1 cellular context compared by ENCODE assay signal in the genomic region with DNA sequence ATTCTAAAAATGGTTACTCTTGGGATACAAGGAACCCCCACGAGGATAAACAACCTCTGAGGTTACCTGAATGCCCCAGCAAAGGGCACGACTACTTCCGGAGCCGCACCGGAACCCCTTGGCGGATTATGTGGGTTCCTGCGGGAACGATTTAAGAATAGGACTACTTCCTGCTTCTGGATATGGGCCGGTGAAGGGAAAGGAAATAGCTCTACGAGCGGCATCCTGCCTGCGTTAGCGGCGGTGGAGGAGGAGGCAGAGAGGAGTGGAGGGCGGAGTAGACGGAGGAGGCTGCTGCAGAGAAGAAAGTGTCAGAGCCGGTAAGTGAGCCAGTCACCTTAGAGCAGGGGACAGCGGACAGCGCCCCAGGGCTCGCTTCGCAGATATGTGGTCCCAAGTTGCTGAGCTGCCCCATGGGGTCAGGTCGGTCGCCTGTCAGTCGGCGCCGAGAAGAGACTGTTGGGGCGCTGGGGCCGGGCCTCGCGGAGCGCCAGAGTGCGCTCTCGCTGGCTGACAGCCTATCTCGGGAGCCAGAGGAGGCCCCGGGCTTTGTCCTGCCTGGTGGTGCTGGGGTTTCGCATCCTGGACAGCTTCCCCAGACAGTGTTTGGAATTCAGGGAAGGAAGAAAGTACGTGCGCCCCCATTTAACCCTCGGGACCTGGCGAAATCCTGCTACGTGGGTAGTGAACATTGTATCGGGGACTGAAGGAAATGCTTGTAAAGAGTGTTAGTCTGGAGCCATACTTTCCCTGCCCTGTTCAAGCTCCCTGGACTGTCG.
A peak's percentile ranks its signal among the peaks of the same experiment; 100 is the strongest.
TF ChIP-seq lines count a peak whose summit lies in the region.

A gene with protein sequence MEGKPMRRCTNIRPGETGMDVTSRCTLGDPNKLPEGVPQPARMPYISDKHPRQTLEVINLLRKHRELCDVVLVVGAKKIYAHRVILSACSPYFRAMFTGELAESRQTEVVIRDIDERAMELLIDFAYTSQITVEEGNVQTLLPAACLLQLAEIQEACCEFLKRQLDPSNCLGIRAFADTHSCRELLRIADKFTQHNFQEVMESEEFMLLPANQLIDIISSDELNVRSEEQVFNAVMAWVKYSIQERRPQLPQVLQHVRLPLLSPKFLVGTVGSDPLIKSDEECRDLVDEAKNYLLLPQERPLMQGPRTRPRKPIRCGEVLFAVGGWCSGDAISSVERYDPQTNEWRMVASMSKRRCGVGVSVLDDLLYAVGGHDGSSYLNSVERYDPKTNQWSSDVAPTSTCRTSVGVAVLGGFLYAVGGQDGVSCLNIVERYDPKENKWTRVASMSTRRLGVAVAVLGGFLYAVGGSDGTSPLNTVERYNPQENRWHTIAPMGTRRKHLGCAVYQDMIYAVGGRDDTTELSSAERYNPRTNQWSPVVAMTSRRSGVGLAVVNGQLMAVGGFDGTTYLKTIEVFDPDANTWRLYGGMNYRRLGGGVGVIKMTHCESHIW (plus strand): TSS at position 223 of the 779 bp plus-strand sequence. CDS start 1,063 bp downstream, outside the sequence.

TF ChIP-seq in HepG2, 621 proteins besides CTCF, POLR2A, EP300 and RAD21 (continued from another document and continues in another):
- TF ChIP-seq, protein P1, sequence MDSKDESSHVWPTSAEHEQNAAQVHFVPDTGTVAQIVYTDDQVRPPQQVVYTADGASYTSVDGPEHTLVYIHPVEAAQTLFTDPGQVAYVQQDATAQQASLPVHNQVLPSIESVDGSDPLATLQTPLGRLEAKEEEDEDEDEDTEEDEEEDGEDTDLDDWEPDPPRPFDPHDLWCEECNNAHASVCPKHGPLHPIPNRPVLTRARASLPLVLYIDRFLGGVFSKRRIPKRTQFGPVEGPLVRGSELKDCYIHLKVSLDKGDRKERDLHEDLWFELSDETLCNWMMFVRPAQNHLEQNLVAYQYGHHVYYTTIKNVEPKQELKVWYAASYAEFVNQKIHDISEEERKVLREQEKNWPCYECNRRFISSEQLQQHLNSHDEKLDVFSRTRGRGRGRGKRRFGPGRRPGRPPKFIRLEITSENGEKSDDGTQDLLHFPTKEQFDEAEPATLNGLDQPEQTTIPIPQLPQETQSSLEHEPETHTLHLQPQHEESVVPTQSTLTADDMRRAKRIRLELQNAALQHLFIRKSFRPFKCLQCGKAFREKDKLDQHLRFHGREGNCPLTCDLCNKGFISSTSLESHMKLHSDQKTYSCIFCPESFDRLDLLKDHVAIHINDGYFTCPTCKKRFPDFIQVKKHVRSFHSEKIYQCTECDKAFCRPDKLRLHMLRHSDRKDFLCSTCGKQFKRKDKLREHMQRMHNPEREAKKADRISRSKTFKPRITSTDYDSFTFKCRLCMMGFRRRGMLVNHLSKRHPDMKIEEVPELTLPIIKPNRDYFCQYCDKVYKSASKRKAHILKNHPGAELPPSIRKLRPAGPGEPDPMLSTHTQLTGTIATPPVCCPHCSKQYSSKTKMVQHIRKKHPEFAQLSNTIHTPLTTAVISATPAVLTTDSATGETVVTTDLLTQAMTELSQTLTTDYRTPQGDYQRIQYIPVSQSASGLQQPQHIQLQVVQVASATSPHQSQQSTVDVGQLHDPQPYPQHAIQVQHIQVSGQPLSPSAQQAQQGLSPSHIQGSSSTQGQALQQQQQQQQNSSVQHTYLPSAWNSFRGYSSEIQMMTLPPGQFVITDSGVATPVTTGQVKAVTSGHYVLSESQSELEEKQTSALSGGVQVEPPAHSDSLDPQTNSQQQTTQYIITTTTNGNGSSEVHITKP (CRISPR knock-in tag; IDR thresholded peaks at IDR 0.05; ENCODE audit: low read depth): peak; percentile 69; the same call in 1 of the 2 replicates
- TF ChIP-seq, protein P2, sequence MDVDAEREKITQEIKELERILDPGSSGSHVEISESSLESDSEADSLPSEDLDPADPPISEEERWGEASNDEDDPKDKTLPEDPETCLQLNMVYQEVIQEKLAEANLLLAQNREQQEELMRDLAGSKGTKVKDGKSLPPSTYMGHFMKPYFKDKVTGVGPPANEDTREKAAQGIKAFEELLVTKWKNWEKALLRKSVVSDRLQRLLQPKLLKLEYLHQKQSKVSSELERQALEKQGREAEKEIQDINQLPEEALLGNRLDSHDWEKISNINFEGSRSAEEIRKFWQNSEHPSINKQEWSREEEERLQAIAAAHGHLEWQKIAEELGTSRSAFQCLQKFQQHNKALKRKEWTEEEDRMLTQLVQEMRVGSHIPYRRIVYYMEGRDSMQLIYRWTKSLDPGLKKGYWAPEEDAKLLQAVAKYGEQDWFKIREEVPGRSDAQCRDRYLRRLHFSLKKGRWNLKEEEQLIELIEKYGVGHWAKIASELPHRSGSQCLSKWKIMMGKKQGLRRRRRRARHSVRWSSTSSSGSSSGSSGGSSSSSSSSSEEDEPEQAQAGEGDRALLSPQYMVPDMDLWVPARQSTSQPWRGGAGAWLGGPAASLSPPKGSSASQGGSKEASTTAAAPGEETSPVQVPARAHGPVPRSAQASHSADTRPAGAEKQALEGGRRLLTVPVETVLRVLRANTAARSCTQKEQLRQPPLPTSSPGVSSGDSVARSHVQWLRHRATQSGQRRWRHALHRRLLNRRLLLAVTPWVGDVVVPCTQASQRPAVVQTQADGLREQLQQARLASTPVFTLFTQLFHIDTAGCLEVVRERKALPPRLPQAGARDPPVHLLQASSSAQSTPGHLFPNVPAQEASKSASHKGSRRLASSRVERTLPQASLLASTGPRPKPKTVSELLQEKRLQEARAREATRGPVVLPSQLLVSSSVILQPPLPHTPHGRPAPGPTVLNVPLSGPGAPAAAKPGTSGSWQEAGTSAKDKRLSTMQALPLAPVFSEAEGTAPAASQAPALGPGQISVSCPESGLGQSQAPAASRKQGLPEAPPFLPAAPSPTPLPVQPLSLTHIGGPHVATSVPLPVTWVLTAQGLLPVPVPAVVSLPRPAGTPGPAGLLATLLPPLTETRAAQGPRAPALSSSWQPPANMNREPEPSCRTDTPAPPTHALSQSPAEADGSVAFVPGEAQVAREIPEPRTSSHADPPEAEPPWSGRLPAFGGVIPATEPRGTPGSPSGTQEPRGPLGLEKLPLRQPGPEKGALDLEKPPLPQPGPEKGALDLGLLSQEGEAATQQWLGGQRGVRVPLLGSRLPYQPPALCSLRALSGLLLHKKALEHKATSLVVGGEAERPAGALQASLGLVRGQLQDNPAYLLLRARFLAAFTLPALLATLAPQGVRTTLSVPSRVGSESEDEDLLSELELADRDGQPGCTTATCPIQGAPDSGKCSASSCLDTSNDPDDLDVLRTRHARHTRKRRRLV (CRISPR knock-in tag; IDR thresholded peaks at IDR 0.05): no peak
- no peak for TF ChIP-seq HIVEP1 (CRISPR knock-in tag; IDR thresholded peaks at IDR 0.05)
- no peak for TF ChIP-seq HOXA9 (CRISPR knock-in tag; IDR thresholded peaks at IDR 0.05; ENCODE audit: borderline replicate concordance)
- peak; percentile 86 for TF ChIP-seq SPEN (CRISPR knock-in tag; IDR thresholded peaks at IDR 0.05; ENCODE audit: low read depth)
- TF ChIP-seq ZFP36L1 (CRISPR knock-in tag; IDR thresholded peaks at IDR 0.05): no peak
- TF ChIP-seq, protein P3, sequence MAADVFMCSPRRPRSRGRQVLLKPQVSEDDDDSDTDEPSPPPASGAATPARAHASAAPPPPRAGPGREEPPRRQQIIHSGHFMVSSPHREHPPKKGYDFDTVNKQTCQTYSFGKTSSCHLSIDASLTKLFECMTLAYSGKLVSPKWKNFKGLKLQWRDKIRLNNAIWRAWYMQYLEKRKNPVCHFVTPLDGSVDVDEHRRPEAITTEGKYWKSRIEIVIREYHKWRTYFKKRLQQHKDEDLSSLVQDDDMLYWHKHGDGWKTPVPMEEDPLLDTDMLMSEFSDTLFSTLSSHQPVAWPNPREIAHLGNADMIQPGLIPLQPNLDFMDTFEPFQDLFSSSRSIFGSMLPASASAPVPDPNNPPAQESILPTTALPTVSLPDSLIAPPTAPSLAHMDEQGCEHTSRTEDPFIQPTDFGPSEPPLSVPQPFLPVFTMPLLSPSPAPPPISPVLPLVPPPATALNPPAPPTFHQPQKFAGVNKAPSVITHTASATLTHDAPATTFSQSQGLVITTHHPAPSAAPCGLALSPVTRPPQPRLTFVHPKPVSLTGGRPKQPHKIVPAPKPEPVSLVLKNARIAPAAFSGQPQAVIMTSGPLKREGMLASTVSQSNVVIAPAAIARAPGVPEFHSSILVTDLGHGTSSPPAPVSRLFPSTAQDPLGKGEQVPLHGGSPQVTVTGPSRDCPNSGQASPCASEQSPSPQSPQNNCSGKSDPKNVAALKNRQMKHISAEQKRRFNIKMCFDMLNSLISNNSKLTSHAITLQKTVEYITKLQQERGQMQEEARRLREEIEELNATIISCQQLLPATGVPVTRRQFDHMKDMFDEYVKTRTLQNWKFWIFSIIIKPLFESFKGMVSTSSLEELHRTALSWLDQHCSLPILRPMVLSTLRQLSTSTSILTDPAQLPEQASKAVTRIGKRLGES (CRISPR knock-in tag; IDR thresholded peaks at IDR 0.05; ENCODE audit: borderline replicate concordance): no peak
- 0 out of 2 replicates have a peak, but pooled peaks have one; percentile 24 for TF ChIP-seq HNRNPL (IDR thresholded peaks at IDR 0.05; ENCODE audit: low read depth, low read length)
- TF ChIP-seq ZNF737 (CRISPR knock-in tag; IDR thresholded peaks at IDR 0.05; ENCODE audit: borderline replicate concordance): no peak
- no peak for TF ChIP-seq ZNF552 (CRISPR knock-in tag; IDR thresholded peaks at IDR 0.05; ENCODE audit: borderline replicate concordance)
- TF ChIP-seq, protein P4, sequence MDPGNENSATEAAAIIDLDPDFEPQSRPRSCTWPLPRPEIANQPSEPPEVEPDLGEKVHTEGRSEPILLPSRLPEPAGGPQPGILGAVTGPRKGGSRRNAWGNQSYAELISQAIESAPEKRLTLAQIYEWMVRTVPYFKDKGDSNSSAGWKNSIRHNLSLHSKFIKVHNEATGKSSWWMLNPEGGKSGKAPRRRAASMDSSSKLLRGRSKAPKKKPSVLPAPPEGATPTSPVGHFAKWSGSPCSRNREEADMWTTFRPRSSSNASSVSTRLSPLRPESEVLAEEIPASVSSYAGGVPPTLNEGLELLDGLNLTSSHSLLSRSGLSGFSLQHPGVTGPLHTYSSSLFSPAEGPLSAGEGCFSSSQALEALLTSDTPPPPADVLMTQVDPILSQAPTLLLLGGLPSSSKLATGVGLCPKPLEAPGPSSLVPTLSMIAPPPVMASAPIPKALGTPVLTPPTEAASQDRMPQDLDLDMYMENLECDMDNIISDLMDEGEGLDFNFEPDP (CRISPR knock-in tag; conservative IDR thresholded peaks at IDR 0.05): no peak
- no peak for TF ChIP-seq KAT2B (IDR thresholded peaks at IDR 0.05; ENCODE audit: borderline replicate concordance, low read depth, low read length)
- peak; percentile 32; the same call in 1 of the 2 replicates for TF ChIP-seq ZNF101 (CRISPR knock-in tag; IDR thresholded peaks at IDR 0.05; ENCODE audit: borderline replicate concordance, low read depth)
- peak; percentile 92 for TF ChIP-seq YEATS4 (CRISPR knock-in tag; IDR thresholded peaks at IDR 0.05; ENCODE audit: borderline replicate concordance)
- TF ChIP-seq ZNF614 (CRISPR knock-in tag; IDR thresholded peaks at IDR 0.05; ENCODE audit: borderline replicate concordance): peak; percentile 85; the same call in 1 of the 2 replicates
- TF ChIP-seq ISL2 (CRISPR knock-in tag; IDR thresholded peaks at IDR 0.05): peak; percentile 74; the same call in 1 of the 2 replicates
- TF ChIP-seq ZSCAN30 (CRISPR knock-in tag; IDR thresholded peaks at IDR 0.05): no peak
- peak; percentile 98 for TF ChIP-seq POGZ (CRISPR knock-in tag; IDR thresholded peaks at IDR 0.05)
- no peak for TF ChIP-seq PCBP2 (optimal IDR thresholded peaks at IDR 0.05; ENCODE audit: low read depth, low read length, poor library complexity, severe bottlenecking)
- TF ChIP-seq MBNL3 (CRISPR knock-in tag; conservative IDR thresholded peaks at IDR 0.05): no peak
- no peak for TF ChIP-seq FOXP1 (IDR thresholded peaks at IDR 0.05)
- TF ChIP-seq FOXP1 (CRISPR knock-in tag; IDR thresholded peaks at IDR 0.05): no peak
- no peak for TF ChIP-seq TOPORS (CRISPR knock-in tag; IDR thresholded peaks at IDR 0.05)
- TF ChIP-seq, protein P5, sequence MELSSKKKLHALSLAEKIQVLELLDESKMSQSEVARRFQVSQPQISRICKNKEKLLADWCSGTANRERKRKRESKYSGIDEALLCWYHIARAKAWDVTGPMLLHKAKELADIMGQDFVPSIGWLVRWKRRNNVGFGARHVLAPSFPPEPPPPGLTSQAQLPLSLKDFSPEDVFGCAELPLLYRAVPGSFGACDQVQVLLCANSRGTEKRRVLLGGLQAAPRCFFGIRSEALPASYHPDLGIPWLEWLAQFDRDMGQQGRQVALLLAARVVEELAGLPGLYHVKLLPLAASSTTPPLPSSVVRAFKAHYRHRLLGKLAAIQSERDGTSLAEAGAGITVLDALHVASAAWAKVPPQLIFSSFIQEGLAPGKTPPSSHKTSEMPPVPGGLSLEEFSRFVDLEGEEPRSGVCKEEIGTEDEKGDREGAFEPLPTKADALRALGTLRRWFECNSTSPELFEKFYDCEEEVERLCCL (CRISPR knock-in tag; IDR thresholded peaks at IDR 0.05; ENCODE audit: borderline replicate concordance): no peak
- TF ChIP-seq ERF (CRISPR knock-in tag; IDR thresholded peaks at IDR 0.05): peak; percentile 80; the same call in 1 of the 2 replicates
- peak; percentile 71 for TF ChIP-seq TEAD3 (CRISPR knock-in tag; optimal IDR thresholded peaks at IDR 0.05; ENCODE audit: borderline replicate concordance)
- TF ChIP-seq KMT2A (CRISPR knock-in tag; IDR thresholded peaks at IDR 0.05): peak; percentile 95
- TF ChIP-seq SAP130 (CRISPR knock-in tag; IDR thresholded peaks at IDR 0.05; ENCODE audit: low read depth): peak; percentile 89
- TF ChIP-seq TBL1XR1 (IDR thresholded peaks at IDR 0.05; ENCODE audit: borderline replicate concordance, low read length, partially characterized antibody): peak; percentile 89
- TF ChIP-seq, protein P6, sequence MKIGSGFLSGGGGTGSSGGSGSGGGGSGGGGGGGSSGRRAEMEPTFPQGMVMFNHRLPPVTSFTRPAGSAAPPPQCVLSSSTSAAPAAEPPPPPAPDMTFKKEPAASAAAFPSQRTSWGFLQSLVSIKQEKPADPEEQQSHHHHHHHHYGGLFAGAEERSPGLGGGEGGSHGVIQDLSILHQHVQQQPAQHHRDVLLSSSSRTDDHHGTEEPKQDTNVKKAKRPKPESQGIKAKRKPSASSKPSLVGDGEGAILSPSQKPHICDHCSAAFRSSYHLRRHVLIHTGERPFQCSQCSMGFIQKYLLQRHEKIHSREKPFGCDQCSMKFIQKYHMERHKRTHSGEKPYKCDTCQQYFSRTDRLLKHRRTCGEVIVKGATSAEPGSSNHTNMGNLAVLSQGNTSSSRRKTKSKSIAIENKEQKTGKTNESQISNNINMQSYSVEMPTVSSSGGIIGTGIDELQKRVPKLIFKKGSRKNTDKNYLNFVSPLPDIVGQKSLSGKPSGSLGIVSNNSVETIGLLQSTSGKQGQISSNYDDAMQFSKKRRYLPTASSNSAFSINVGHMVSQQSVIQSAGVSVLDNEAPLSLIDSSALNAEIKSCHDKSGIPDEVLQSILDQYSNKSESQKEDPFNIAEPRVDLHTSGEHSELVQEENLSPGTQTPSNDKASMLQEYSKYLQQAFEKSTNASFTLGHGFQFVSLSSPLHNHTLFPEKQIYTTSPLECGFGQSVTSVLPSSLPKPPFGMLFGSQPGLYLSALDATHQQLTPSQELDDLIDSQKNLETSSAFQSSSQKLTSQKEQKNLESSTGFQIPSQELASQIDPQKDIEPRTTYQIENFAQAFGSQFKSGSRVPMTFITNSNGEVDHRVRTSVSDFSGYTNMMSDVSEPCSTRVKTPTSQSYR (CRISPR knock-in tag; IDR thresholded peaks at IDR 0.05; ENCODE audit: borderline replicate concordance): no peak
- TF ChIP-seq JARID2 (CRISPR knock-in tag; IDR thresholded peaks at IDR 0.05; ENCODE audit: insufficient replicate concordance): peak; percentile 51
- no peak for TF ChIP-seq ZNF253 (CRISPR knock-in tag; IDR thresholded peaks at IDR 0.05; ENCODE audit: borderline replicate concordance)
- TF ChIP-seq KDM5B (CRISPR knock-in tag; IDR thresholded peaks at IDR 0.05; ENCODE audit: borderline replicate concordance): peak; percentile 90; the same call in 1 of the 2 replicates
- no peak for TF ChIP-seq KLF15 (CRISPR knock-in tag; IDR thresholded peaks at IDR 0.05; ENCODE audit: borderline replicate concordance)
- TF ChIP-seq KLF16 (CRISPR knock-in tag; IDR thresholded peaks at IDR 0.05): peak in 1 of 2 experiments; percentile 94; a peak in 2 of 4 replicates
